Comparison of ENCODE assay signal across 1 cellular context in the genomic region with DNA sequence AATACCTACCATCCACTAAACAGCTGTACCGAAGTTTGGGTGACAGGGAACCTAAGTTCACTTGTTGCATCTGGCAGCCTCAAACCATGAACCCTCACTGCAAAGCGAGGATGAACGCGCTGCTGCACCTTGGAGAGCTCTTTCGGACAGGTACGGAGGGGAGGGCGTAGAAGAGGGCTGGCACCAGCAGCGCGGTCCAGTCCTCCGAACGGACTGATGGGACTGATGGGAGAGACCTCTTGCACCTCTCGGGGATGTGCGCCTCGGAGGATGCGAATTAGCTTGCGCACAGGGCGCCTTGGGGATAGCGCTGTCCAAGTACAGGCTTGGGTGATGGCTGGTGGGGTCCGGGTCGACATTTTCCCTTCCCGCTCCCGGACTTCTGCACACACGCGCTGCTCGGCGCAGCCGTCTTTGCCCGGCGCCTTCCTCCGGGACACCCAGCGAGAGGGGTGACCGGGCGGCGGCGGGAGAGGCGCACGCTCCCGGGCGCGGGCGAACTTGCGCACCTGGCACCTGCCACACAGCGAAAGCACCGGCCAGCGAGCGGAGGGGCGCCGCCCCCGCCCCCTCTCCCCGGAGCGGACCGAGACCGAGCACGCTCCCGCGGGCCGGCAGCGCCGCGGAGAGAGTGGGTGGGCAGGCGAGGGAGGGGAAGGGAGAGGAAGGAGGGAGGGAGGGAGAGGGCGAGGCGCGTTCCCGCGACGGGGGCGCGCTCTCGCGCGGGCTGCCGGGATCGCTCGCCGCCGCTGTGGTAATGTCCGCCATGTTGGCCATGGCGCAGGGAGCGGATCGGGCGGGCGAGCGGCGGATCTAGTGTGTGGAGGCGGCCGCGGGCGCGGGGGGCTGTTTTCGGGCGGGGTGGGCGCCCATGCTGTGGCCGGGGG.
A peak's percentile ranks its signal among the peaks of the same experiment; 100 is the strongest.
TF ChIP-seq lines count a peak whose summit lies in the region.

A gene with protein sequence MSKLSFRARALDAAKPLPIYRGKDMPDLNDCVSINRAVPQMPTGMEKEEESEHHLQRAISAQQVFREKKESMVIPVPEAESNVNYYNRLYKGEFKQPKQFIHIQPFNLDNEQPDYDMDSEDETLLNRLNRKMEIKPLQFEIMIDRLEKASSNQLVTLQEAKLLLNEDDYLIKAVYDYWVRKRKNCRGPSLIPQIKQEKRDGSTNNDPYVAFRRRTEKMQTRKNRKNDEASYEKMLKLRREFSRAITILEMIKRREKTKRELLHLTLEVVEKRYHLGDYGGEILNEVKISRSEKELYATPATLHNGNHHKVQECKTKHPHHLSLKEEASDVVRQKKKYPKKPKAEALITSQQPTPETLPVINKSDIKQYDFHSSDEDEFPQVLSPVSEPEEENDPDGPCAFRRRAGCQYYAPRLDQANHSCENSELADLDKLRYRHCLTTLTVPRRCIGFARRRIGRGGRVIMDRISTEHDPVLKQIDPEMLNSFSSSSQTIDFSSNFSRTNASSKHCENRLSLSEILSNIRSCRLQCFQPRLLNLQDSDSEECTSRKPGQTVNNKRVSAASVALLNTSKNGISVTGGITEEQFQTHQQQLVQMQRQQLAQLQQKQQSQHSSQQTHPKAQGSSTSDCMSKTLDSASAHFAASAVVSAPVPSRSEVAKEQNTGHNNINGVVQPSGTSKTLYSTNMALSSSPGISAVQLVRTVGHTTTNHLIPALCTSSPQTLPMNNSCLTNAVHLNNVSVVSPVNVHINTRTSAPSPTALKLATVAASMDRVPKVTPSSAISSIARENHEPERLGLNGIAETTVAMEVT (plus strand): TSS at position 754 of the 887 bp plus-strand sequence. CDS start 267 bp downstream, outside the sequence.

TF ChIP-seq in WTC11, 78 proteins besides CTCF, POLR2A, EP300 and RAD21 (continued from another document):
- TF ChIP-seq ZNF281 (CRISPR knock-in tag; IDR thresholded peaks at IDR 0.05) (no peak), SMAD3 (CRISPR knock-in tag; IDR thresholded peaks at IDR 0.05; ENCODE audit: borderline replicate concordance) (peak; percentile 82; the same call in 1 of the 2 replicates), TEAD4 (CRISPR knock-in tag; IDR thresholded peaks at IDR 0.05) (no peak)
- TF ChIP-seq, protein P1, sequence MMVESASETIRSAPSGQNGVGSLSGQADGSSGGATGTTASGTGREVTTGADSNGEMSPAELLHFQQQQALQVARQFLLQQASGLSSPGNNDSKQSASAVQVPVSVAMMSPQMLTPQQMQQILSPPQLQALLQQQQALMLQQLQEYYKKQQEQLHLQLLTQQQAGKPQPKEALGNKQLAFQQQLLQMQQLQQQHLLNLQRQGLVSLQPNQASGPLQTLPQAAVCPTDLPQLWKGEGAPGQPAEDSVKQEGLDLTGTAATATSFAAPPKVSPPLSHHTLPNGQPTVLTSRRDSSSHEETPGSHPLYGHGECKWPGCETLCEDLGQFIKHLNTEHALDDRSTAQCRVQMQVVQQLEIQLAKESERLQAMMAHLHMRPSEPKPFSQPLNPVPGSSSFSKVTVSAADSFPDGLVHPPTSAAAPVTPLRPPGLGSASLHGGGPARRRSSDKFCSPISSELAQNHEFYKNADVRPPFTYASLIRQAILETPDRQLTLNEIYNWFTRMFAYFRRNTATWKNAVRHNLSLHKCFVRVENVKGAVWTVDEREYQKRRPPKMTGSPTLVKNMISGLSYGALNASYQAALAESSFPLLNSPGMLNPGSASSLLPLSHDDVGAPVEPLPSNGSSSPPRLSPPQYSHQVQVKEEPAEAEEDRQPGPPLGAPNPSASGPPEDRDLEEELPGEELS (CRISPR knock-in tag; IDR thresholded peaks at IDR 0.05) = peak; percentile 89; the same call in 1 of the 2 replicates
- TF ChIP-seq, protein P2, sequence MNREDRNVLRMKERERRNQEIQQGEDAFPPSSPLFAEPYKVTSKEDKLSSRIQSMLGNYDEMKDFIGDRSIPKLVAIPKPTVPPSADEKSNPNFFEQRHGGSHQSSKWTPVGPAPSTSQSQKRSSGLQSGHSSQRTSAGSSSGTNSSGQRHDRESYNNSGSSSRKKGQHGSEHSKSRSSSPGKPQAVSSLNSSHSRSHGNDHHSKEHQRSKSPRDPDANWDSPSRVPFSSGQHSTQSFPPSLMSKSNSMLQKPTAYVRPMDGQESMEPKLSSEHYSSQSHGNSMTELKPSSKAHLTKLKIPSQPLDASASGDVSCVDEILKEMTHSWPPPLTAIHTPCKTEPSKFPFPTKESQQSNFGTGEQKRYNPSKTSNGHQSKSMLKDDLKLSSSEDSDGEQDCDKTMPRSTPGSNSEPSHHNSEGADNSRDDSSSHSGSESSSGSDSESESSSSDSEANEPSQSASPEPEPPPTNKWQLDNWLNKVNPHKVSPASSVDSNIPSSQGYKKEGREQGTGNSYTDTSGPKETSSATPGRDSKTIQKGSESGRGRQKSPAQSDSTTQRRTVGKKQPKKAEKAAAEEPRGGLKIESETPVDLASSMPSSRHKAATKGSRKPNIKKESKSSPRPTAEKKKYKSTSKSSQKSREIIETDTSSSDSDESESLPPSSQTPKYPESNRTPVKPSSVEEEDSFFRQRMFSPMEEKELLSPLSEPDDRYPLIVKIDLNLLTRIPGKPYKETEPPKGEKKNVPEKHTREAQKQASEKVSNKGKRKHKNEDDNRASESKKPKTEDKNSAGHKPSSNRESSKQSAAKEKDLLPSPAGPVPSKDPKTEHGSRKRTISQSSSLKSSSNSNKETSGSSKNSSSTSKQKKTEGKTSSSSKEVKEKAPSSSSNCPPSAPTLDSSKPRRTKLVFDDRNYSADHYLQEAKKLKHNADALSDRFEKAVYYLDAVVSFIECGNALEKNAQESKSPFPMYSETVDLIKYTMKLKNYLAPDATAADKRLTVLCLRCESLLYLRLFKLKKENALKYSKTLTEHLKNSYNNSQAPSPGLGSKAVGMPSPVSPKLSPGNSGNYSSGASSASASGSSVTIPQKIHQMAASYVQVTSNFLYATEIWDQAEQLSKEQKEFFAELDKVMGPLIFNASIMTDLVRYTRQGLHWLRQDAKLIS (CRISPR knock-in tag; IDR thresholded peaks at IDR 0.05; ENCODE audit: borderline replicate concordance) = 0 out of 2 replicates have a peak, but pooled peaks have one; percentile 67
